21 cellular contexts compared by ENCODE assay signal in genomic region chr20:44952731-44953130, GRCh38. TPM values are rescaled to one million over a fixed set of nuclear protein-coding genes. Genes with fewer than 3 reads are reported as not detected.
DNase-seq lines count a peak whose midpoint lies in the region; ATAC-seq, FAIRE-seq and TF ChIP-seq lines count a peak whose summit lies in the region.
"Had no signal": no experiment of that assay in that cellular context is flagged by ENCODE, and none has a peak within 500 bp of the region (broad histone marks: within the 10 kb centered on the region; RNA-seq: fewer than 3 reads in every experiment).

No MANE protein-coding gene starts in this region.

- no peak overlapping the region for H3K4me2 ChIP-seq in HepG2 (ENCODE audit: low read depth, low read length)
- H3K4me2 ChIP-seq: A549 had no signal

- peaks cover 11% of the 10 kb centered on the region for H3K4me1 Mint-ChIP-seq in activated CD8-positive, alpha-beta memory T cell treated with anti-CD3 and anti-CD28 coated beads, Interleukin-2, amount 10 ng/mL, durations not matched to agents 7 days and 5 days
- peaks cover 31% of the 10 kb centered on the region for H3K4me1 Mint-ChIP-seq in CD4-positive, alpha-beta T cell (ENCODE audit: low read depth)
- H3K4me1 Mint-ChIP-seq in activated T-helper 17 cell treated with anti-CD3 and anti-CD28 coated beads, Interleukin-2, amount 50 U/mL, for 72 hours: peaks cover 32% of the 10 kb centered on the region

- H3K4me1 ChIP-seq in neutrophil (ENCODE audit: control insufficient read depth in 1 of 2, insufficient read depth in 1 of 2, low read depth in 1 of 2, low read length in 1 of 2): peaks cover 11% of the 10 kb centered on the region in 2 experiments
- H3K4me1 ChIP-seq in HepG2 (ENCODE audit: insufficient read depth, low read length): peaks cover 10% of the 10 kb centered on the region
- H3K4me1 ChIP-seq: A549 had no signal

- peaks cover 4% of the 10 kb centered on the region for H3K79me2 ChIP-seq in HepG2 (ENCODE audit: insufficient read depth, low read length)

- H3K36me3 ChIP-seq in neutrophil (peaks cover 46% of the 10 kb centered on the region), HepG2 (replicated peaks in 1 of 2; ENCODE audit: control insufficient read depth in 1 of 2, insufficient read depth in 2 of 2, low read length in 2 of 2) (peaks cover 63 to 87% of the 10 kb centered on the region in 2 experiments)

- H3K36me3 Mint-ChIP-seq in activated CD8-positive, alpha-beta memory T cell treated with anti-CD3 and anti-CD28 coated beads, Interleukin-2, amount 10 ng/mL, durations not matched to agents 7 days and 5 days: peaks cover 61% of the 10 kb centered on the region
- H3K36me3 Mint-ChIP-seq in CD4-positive, alpha-beta T cell (ENCODE audit: low read depth): peaks cover 89% of the 10 kb centered on the region
- peaks cover 100% of the 10 kb centered on the region for H3K36me3 Mint-ChIP-seq in activated T-helper 17 cell treated with anti-CD3 and anti-CD28 coated beads, Interleukin-2, amount 50 U/mL, for 72 hours (ENCODE audit: low read depth)

- no peak for TF ChIP-seq EP300 in HepG2 (IDR thresholded peaks at IDR 0.05; ENCODE audit: low read depth in 2 of 2, low read length in 2 of 2)
- TF ChIP-seq EP300 in HepG2 (CRISPR knock-in tag; IDR thresholded peaks at IDR 0.05; ENCODE audit: borderline replicate concordance): no peak

- H3K27me3 Mint-ChIP-seq in activated CD8-positive, alpha-beta memory T cell treated with anti-CD3 and anti-CD28 coated beads, Interleukin-2, amount 10 ng/mL, durations not matched to agents 7 days and 5 days: no peaks in the 10 kb centered on the region
- no peaks in the 10 kb centered on the region for H3K27me3 Mint-ChIP-seq in CD4-positive, alpha-beta T cell
- H3K27me3 Mint-ChIP-seq in activated T-helper 17 cell treated with anti-CD3 and anti-CD28 coated beads, Interleukin-2, amount 50 U/mL, for 72 hours: no peaks in the 10 kb centered on the region
- H3K27me3 Mint-ChIP-seq: brain had no signal

- H3K27me3 ChIP-seq in CD4-positive, alpha-beta T cell (ENCODE audit: control insufficient read depth, insufficient read depth, low read length): no peaks in the 10 kb centered on the region
- H3K27me3 ChIP-seq in neutrophil: no peaks in the 10 kb centered on the region
- no peaks in the 10 kb centered on the region for H3K27me3 ChIP-seq in HepG2 (ENCODE audit: control insufficient read depth in 1 of 2, insufficient read depth in 2 of 2, low read length in 2 of 2)
- H3K27me3 ChIP-seq: upper lobe of left lung had no signal

- H3K4me3 ChIP-seq in neutrophil (ENCODE audit: low read depth in 1 of 2, low read length in 1 of 2) (no peak overlapping the region), HepG2 (replicated peaks in 1 of 3; ENCODE audit: insufficient read depth in 1 of 3, low read depth in 2 of 3, low read length in 3 of 3) (no peak overlapping the region)
- H3K4me3 ChIP-seq: A549, upper lobe of left lung had no signal

- DNase-seq in activated CD8-positive, alpha-beta memory T cell treated with anti-CD3 and anti-CD28 coated beads, Interleukin-2, amount 10 ng/mL, durations not matched to agents 7 days and 5 days: no peak
- DNase-seq in activated CD8-positive, alpha-beta memory T cell treated with anti-CD3 and anti-CD28 coated beads, Interleukin-2, amount 50 U/mL, for 4 hours: no peak
- DNase-seq in CD4-positive, alpha-beta T cell: no peak
- DNase-seq in AG20443 (ENCODE audit: low spot score): no peak
- no peak for DNase-seq in HepG2 (ENCODE audit: low spot score)
- no peak for DNase-seq in HEK293T (ENCODE audit: extremely low spot score)
- DNase-seq: activated CD4-positive, alpha-beta T cell treated with anti-CD3 and anti-CD28 coated beads for 48 hours; NCI-H1092; NCI-H1930; NCI-H226; occipital lobe; PC-3; Right ventricle myocardium superior; stimulated activated CD4-positive, alpha-beta T cell treated with anti-CD3 and anti-CD28 coated beads, Interleukin-4, amount 100 ng/mL, for 4 hours; upper lobe of left lung had no signal

- H3K9ac ChIP-seq in HepG2 (ENCODE audit: insufficient read depth, low read depth, low read length): no peak overlapping the region

- POLR2A ChIA-PET in CD4-positive, alpha-beta T cell (lab: Charles Lee): interaction anchor here (0.9 kb wide), 1 partner anchor 11 kb away, joined by 3 read pairs; no protein-coding TSS in a partner anchor
- POLR2A ChIA-PET in HepG2 (lab: Yijun Ruan, JAX) (interaction anchor here (2.6 to 7.2 kb wide), 2 partner anchors 9 to 11 kb away, joined by 14 to 51 read pairs; partner anchors contain the start of gene TOMM34), HEK293T (lab: Yijun Ruan, JAX) (interaction anchor here (2.8 kb wide), 1 partner anchor 7 kb away, joined by 16 read pairs; the partner anchor contains the start of gene TOMM34)

- H3K27ac ChIP-seq in CD4-positive, alpha-beta T cell (ENCODE audit: low read depth, low read length): no peak overlapping the region
- H3K27ac ChIP-seq in neutrophil (peak overlapping the region; percentile 65), HepG2 (ENCODE audit: extremely low read length, insufficient read depth, low read length) (no peak overlapping the region)
- H3K27ac ChIP-seq: A549, upper lobe of left lung had no signal

- CTCF ChIA-PET in activated CD8-positive, alpha-beta memory T cell treated with anti-CD3 and anti-CD28 coated beads, Interleukin-2, amount 10 ng/mL, durations not matched to agents 7 days and 5 days (lab: Charles Lee): interaction anchor here (1.4 to 2.6 kb wide), 2 partner anchors 13 to 159 kb away, joined by 3 to 6 read pairs; partner anchors contain the start of gene STK4
- CTCF ChIA-PET in CD4-positive, alpha-beta T cell (lab: Charles Lee): interaction anchor here (1.0 kb wide), 1 partner anchor 65 kb away, joined by 3 read pairs; no protein-coding TSS in a partner anchor
- CTCF ChIA-PET in HepG2 (lab: Yijun Ruan, JAX; ENCODE audit: low intra/inter-chr PET ratio, low total read pairs) (no interaction called here), HEK293T (lab: Yijun Ruan, JAX) (interaction anchor here (0.5 kb wide), 1 partner anchor 1741 kb away, joined by 3 read pairs; no protein-coding TSS in a partner anchor)

- peak overlapping the region; percentile 1 for H3K27ac Mint-ChIP-seq in activated CD8-positive, alpha-beta memory T cell treated with anti-CD3 and anti-CD28 coated beads, Interleukin-2, amount 10 ng/mL, durations not matched to agents 7 days and 5 days
- peak overlapping the region; percentile 12 for H3K27ac Mint-ChIP-seq in CD4-positive, alpha-beta T cell
- peak overlapping the region; percentile 60 for H3K27ac Mint-ChIP-seq in activated T-helper 17 cell treated with anti-CD3 and anti-CD28 coated beads, Interleukin-2, amount 50 U/mL, for 72 hours

- no peak overlapping the region for H2AFZ ChIP-seq in HepG2 (ENCODE audit: low read length)

- no peak for FAIRE-seq in HepG2 (lab: Jason Lieb, UNC)
- FAIRE-seq: A549, colon, keratinocyte had no signal

- H4K20me1 ChIP-seq in HepG2 (ENCODE audit: insufficient read depth, low read length): no peaks in the 10 kb centered on the region

- no peak for TF ChIP-seq POLR2A in HepG2 (IDR thresholded peaks at IDR 0.05; ENCODE audit: insufficient read depth in 1 of 2, low read depth in 2 of 2, low read length in 2 of 2)

- no peaks in the 10 kb centered on the region for H3K9me3 Mint-ChIP-seq in activated CD8-positive, alpha-beta memory T cell treated with anti-CD3 and anti-CD28 coated beads, Interleukin-2, amount 10 ng/mL, durations not matched to agents 7 days and 5 days (ENCODE audit: low read depth)
- H3K9me3 Mint-ChIP-seq in CD4-positive, alpha-beta T cell: no peaks in the 10 kb centered on the region
- H3K9me3 Mint-ChIP-seq in activated T-helper 17 cell treated with anti-CD3 and anti-CD28 coated beads, Interleukin-2, amount 50 U/mL, for 72 hours: no peaks in the 10 kb centered on the region
- H3K9me3 Mint-ChIP-seq: brain had no signal

- no TSS peak for BruUV-seq in HepG2 (replicated peaks; lab: Mats Ljungman, UMichigan)

- no peaks in the 10 kb centered on the region for H3K9me3 ChIP-seq in CD4-positive, alpha-beta T cell (ENCODE audit: control insufficient read depth, low read length)
- H3K9me3 ChIP-seq in neutrophil: no peaks in the 10 kb centered on the region
- H3K9me3 ChIP-seq in HepG2 (ENCODE audit: low read length): no peaks in the 10 kb centered on the region
- H3K9me3 ChIP-seq: A549, upper lobe of left lung had no signal

- WGBS in HepG2 (ENCODE audit: low lambda C conversion rate): 98% methylated on average over 1 of the region's 1 CpG

- no peak for TF ChIP-seq CTCF in CD4-positive, alpha-beta T cell (IDR thresholded peaks at IDR 0.05)
- TF ChIP-seq CTCF in neutrophil (IDR thresholded peaks at IDR 0.05) (no peak), HepG2 (CRISPR knock-in tag; IDR thresholded peaks at IDR 0.05) (no peak)

- in situ Hi-C loops in HepG2 (cut with HindIII; ENCODE audit: extremely low pct_ligation_motif_present, low pct_unique_long_range_greater_than_20kb): no loop called here

- intact Hi-C loops in CD4-positive, alpha-beta T cell (cut with DNase I, micrococcal nuclease): no loop called here
- intact Hi-C loops in HepG2 (cut with micrococcal nuclease; ENCODE audit: unreplicated experiment): no loop called here

- no peak overlapping the region for H3K4me3 Mint-ChIP-seq in activated CD8-positive, alpha-beta memory T cell treated with anti-CD3 and anti-CD28 coated beads, Interleukin-2, amount 10 ng/mL, durations not matched to agents 7 days and 5 days
- H3K4me3 Mint-ChIP-seq in CD4-positive, alpha-beta T cell: no peak overlapping the region
- no peak overlapping the region for H3K4me3 Mint-ChIP-seq in activated T-helper 17 cell treated with anti-CD3 and anti-CD28 coated beads, Interleukin-2, amount 50 U/mL, for 72 hours
- H3K4me3 Mint-ChIP-seq: brain had no signal

- no peak for TF ChIP-seq RAD21 in HepG2 (CRISPR knock-in tag; IDR thresholded peaks at IDR 0.05)

- no peak for ATAC-seq in activated CD8-positive, alpha-beta memory T cell treated with anti-CD3 and anti-CD28 coated beads, Interleukin-2, amount 10 ng/mL, durations not matched to agents 7 days and 5 days
- ATAC-seq in CD4-positive, alpha-beta T cell (ENCODE audit: poor library complexity): no peak
- no peak for ATAC-seq in activated T-helper 17 cell treated with anti-CD3 and anti-CD28 coated beads, Interleukin-2, amount 50 U/mL, for 72 hours (replicated peaks)
- no peak for ATAC-seq in HepG2
- ATAC-seq: A549, PC-3 had no signal

RNA-seq across cellular contexts. Expression of gene TOMM34, which starts 7.5 kb away (rescaled TPM):
- total RNA-seq in activated CD8-positive, alpha-beta memory T cell treated with anti-CD3 and anti-CD28 coated beads, Interleukin-2, amount 10 ng/mL, durations not matched to agents 7 days and 5 days: 10 to 100 TPM; 22.3 to 31.2 TPM
- total RNA-seq in CD4-positive, alpha-beta T cell: 1 to 10 TPM; 5.6 to 5.9 TPM
- 10 to 100 TPM; 40.1 to 44.8 TPM for total RNA-seq in activated T-helper 17 cell treated with anti-CD3 and anti-CD28 coated beads, Interleukin-2, amount 50 U/mL, for 72 hours
- total RNA-seq in HepG2 (2016; rRNA removed; fragmentation: Illumina TruSeq; extraction: Trizol): 52.0 and 73.0 TPM in 2 replicates
- total RNA-seq in HepG2 (2016; cell fraction: cytosol; rRNA removed; fragmentation: Illumina TruSeq; extraction: Trizol; ENCODE audit: low read depth): 6.2 and 6.4 TPM in 2 replicates
- 52.3 and 72.3 TPM in 2 replicates for total RNA-seq in HepG2 (2016; cell fraction: insoluble cytoplasmic fraction; rRNA removed; fragmentation: Illumina TruSeq; extraction: Trizol)
- 18.0 and 21.0 TPM in 2 replicates for total RNA-seq in HepG2 (2016; cell fraction: membrane; rRNA removed; fragmentation: Illumina TruSeq; extraction: Trizol)
- 24.9 and 25.7 TPM in 2 replicates for total RNA-seq in HepG2 (2016; cell fraction: nucleus; rRNA removed; fragmentation: Illumina TruSeq; extraction: Trizol)
- 36.2 and 38.3 TPM in 2 replicates for polyA plus RNA-seq in HepG2 (2011; rRNA removed)
- polyA plus RNA-seq in HepG2 (2011; cell fraction: cytosol; rRNA removed): 38.3 and 39.9 TPM in 2 replicates
- 20.9 and 23.3 TPM in 2 replicates for polyA plus RNA-seq in HepG2 (2011; cell fraction: nucleus; rRNA removed)
- polyA plus RNA-seq in HepG2 (2012): 41.6 and 42.7 TPM in 2 replicates
- 7.7 and 7.8 TPM in 2 replicates for polyA plus RNA-seq in HepG2 (2016; cell fraction: cytosol; fragmentation: Illumina TruSeq; extraction: Trizol; ENCODE audit: low read depth)
- polyA plus RNA-seq in HepG2 (2016; cell fraction: insoluble cytoplasmic fraction; fragmentation: Illumina TruSeq; extraction: Trizol; ENCODE audit: low read depth): 102 TPM in 2 replicates
- polyA plus RNA-seq in HepG2 (2016; cell fraction: membrane; fragmentation: Illumina TruSeq; extraction: Trizol; ENCODE audit: low read depth): 17.3 and 19.1 TPM in 2 replicates
- 45.6 and 46.6 TPM in 2 replicates for polyA plus RNA-seq in HepG2 (2016; cell fraction: nucleus; fragmentation: Illumina TruSeq; extraction: Trizol; ENCODE audit: insufficient read depth, low read depth)
- 23.9 and 48.7 TPM in 2 replicates for polyA minus RNA-seq in HepG2 (2011; rRNA and poly(A)+ RNA removed; ENCODE audit: low replicate concordance)
- polyA minus RNA-seq in HepG2 (2011; cell fraction: cytosol; rRNA and poly(A)+ RNA removed): 11.6 and 12.1 TPM in 2 replicates
- 6.8 and 9.1 TPM in 2 replicates for polyA minus RNA-seq in HepG2 (2011; cell fraction: nucleus; rRNA and poly(A)+ RNA removed)

RNA-seq across cellular contexts. Expression of gene STK4, which starts 13.6 kb away (rescaled TPM):
- 100 to 1,000 TPM; 151 to 170 TPM for total RNA-seq in activated CD8-positive, alpha-beta memory T cell treated with anti-CD3 and anti-CD28 coated beads, Interleukin-2, amount 10 ng/mL, durations not matched to agents 7 days and 5 days
- 100 to 1,000 TPM; 265 to 277 TPM for total RNA-seq in CD4-positive, alpha-beta T cell
- total RNA-seq in activated T-helper 17 cell treated with anti-CD3 and anti-CD28 coated beads, Interleukin-2, amount 50 U/mL, for 72 hours: 100 to 1,000 TPM; 168 to 215 TPM
- 38.3 and 61.4 TPM in 2 replicates for total RNA-seq in HepG2 (2016; rRNA removed; fragmentation: Illumina TruSeq; extraction: Trizol)
- 7.6 and 8.4 TPM in 2 replicates for total RNA-seq in HepG2 (2016; cell fraction: cytosol; rRNA removed; fragmentation: Illumina TruSeq; extraction: Trizol; ENCODE audit: low read depth)
- total RNA-seq in HepG2 (2016; cell fraction: insoluble cytoplasmic fraction; rRNA removed; fragmentation: Illumina TruSeq; extraction: Trizol): 38.6 and 51.4 TPM in 2 replicates
- 17.0 and 19.2 TPM in 2 replicates for total RNA-seq in HepG2 (2016; cell fraction: membrane; rRNA removed; fragmentation: Illumina TruSeq; extraction: Trizol)
- 46.5 and 48.3 TPM in 2 replicates for total RNA-seq in HepG2 (2016; cell fraction: nucleus; rRNA removed; fragmentation: Illumina TruSeq; extraction: Trizol)
- 21.2 and 25.6 TPM in 2 replicates for polyA plus RNA-seq in HepG2 (2011; rRNA removed)
- 11.6 and 16.8 TPM in 2 replicates for polyA plus RNA-seq in HepG2 (2011; cell fraction: cytosol; rRNA removed)
- 14.7 and 18.6 TPM in 2 replicates for polyA plus RNA-seq in HepG2 (2011; cell fraction: nucleus; rRNA removed)
- 16.8 and 20.4 TPM in 2 replicates for polyA plus RNA-seq in HepG2 (2012)
- polyA plus RNA-seq in HepG2 (2016; cell fraction: cytosol; fragmentation: Illumina TruSeq; extraction: Trizol; ENCODE audit: low read depth): 1.2 TPM in 2 replicates
- 34.7 and 38.5 TPM in 2 replicates for polyA plus RNA-seq in HepG2 (2016; cell fraction: insoluble cytoplasmic fraction; fragmentation: Illumina TruSeq; extraction: Trizol; ENCODE audit: low read depth)
- polyA plus RNA-seq in HepG2 (2016; cell fraction: membrane; fragmentation: Illumina TruSeq; extraction: Trizol; ENCODE audit: low read depth): 4.8 and 5.6 TPM in 2 replicates
- 40.8 and 44.8 TPM in 2 replicates for polyA plus RNA-seq in HepG2 (2016; cell fraction: nucleus; fragmentation: Illumina TruSeq; extraction: Trizol; ENCODE audit: insufficient read depth, low read depth)
- 23.3 and 33.6 TPM in 2 replicates for polyA minus RNA-seq in HepG2 (2011; rRNA and poly(A)+ RNA removed; ENCODE audit: low replicate concordance)
- 18.8 and 20.9 TPM in 2 replicates for polyA minus RNA-seq in HepG2 (2011; cell fraction: cytosol; rRNA and poly(A)+ RNA removed)
- polyA minus RNA-seq in HepG2 (2011; cell fraction: nucleus; rRNA and poly(A)+ RNA removed): 67.3 and 85.4 TPM in 2 replicates

RNA-seq across cellular contexts. Expression of gene PABPC1L, which starts 42.9 kb away (rescaled TPM):
- total RNA-seq in activated CD8-positive, alpha-beta memory T cell treated with anti-CD3 and anti-CD28 coated beads, Interleukin-2, amount 10 ng/mL, durations not matched to agents 7 days and 5 days: 100 to 1,000 TPM; 113 to 126 TPM
- total RNA-seq in CD4-positive, alpha-beta T cell: 10 to 100 TPM; 22.8 to 27.5 TPM
- 10 to 100 TPM; 49.3 to 85.9 TPM for total RNA-seq in activated T-helper 17 cell treated with anti-CD3 and anti-CD28 coated beads, Interleukin-2, amount 50 U/mL, for 72 hours
- total RNA-seq in HepG2 (2016; rRNA removed; fragmentation: Illumina TruSeq; extraction: Trizol): 6.4 and 30.8 TPM in 2 replicates
- total RNA-seq in HepG2 (2016; cell fraction: cytosol; rRNA removed; fragmentation: Illumina TruSeq; extraction: Trizol; ENCODE audit: low read depth): 8.8 and 10.6 TPM in 2 replicates
- total RNA-seq in HepG2 (2016; cell fraction: insoluble cytoplasmic fraction; rRNA removed; fragmentation: Illumina TruSeq; extraction: Trizol): 7.2 and 30.6 TPM in 2 replicates
- 7.7 TPM in 2 replicates for total RNA-seq in HepG2 (2016; cell fraction: membrane; rRNA removed; fragmentation: Illumina TruSeq; extraction: Trizol)
- 68.7 and 74.6 TPM in 2 replicates for total RNA-seq in HepG2 (2016; cell fraction: nucleus; rRNA removed; fragmentation: Illumina TruSeq; extraction: Trizol)
- 252 and 283 TPM in 2 replicates for polyA plus RNA-seq in HepG2 (2011; rRNA removed)
- polyA plus RNA-seq in HepG2 (2011; cell fraction: cytosol; rRNA removed): 48.8 and 52.2 TPM in 2 replicates
- 1,815 and 1,864 TPM in 2 replicates for polyA plus RNA-seq in HepG2 (2011; cell fraction: nucleus; rRNA removed)
- polyA plus RNA-seq in HepG2 (2012): 109 and 110 TPM in 2 replicates
- polyA plus RNA-seq in HepG2 (2016; cell fraction: cytosol; fragmentation: Illumina TruSeq; extraction: Trizol; ENCODE audit: low read depth): 3.4 TPM in 2 replicates
- polyA plus RNA-seq in HepG2 (2016; cell fraction: insoluble cytoplasmic fraction; fragmentation: Illumina TruSeq; extraction: Trizol; ENCODE audit: low read depth): 8.9 and 10.9 TPM in 2 replicates
- 4.4 and 4.6 TPM in 2 replicates for polyA plus RNA-seq in HepG2 (2016; cell fraction: membrane; fragmentation: Illumina TruSeq; extraction: Trizol; ENCODE audit: low read depth)
- 374 and 409 TPM in 2 replicates for polyA plus RNA-seq in HepG2 (2016; cell fraction: nucleus; fragmentation: Illumina TruSeq; extraction: Trizol; ENCODE audit: insufficient read depth, low read depth)
- polyA minus RNA-seq in HepG2 (2011; rRNA and poly(A)+ RNA removed; ENCODE audit: low replicate concordance): 12.6 and 64.0 TPM in 2 replicates
- 10.6 and 12.0 TPM in 2 replicates for polyA minus RNA-seq in HepG2 (2011; cell fraction: cytosol; rRNA and poly(A)+ RNA removed)
- 250 and 264 TPM in 2 replicates for polyA minus RNA-seq in HepG2 (2011; cell fraction: nucleus; rRNA and poly(A)+ RNA removed)

Comparison
In these comparisons a context has a peak if more than half of its experiments do, and no peak if none do; other contexts are left out.
1. H3K27ac Mint-ChIP-seq: peak in every context shown above with its lines; median percentile 60 in activated T-helper 17 cell treated with anti-CD3 and anti-CD28 coated beads, Interleukin-2, amount 50 U/mL, for 72 hours; 12 in CD4-positive, alpha-beta T cell; 1 in activated CD8-positive, alpha-beta memory T cell treated with anti-CD3 and anti-CD28 coated beads, Interleukin-2, amount 10 ng/mL, durations not matched to agents 7 days and 5 days.